In genomic region chr22:26398741-26399153, GRCh38 we compare ENCODE assay signal across 8 cellular contexts. TPM values are rescaled to one million over a fixed set of nuclear protein-coding genes. Genes with fewer than 3 reads are reported as not detected.
A peak's percentile ranks its signal among the peaks of the same experiment; 100 is the strongest.
DNase-seq lines count a peak whose midpoint lies in the region; ATAC-seq and TF ChIP-seq lines count a peak whose summit lies in the region.

No MANE protein-coding gene starts in this region.

- TF ChIP-seq CTCF in chondrocyte (IDR thresholded peaks at IDR 0.05): peak; percentile 92
- peak; percentile 54 for TF ChIP-seq CTCF in liver (IDR thresholded peaks at IDR 0.05; ENCODE audit: low read depth, low read length, missing input control)

- H3K36me3 Mint-ChIP-seq in chondrocyte (ENCODE audit: low read depth): no peaks in the 10 kb centered on the region

- no peaks in the 10 kb centered on the region for H3K4me1 ChIP-seq in liver (ENCODE audit: control insufficient read depth in 4 of 4, insufficient read depth in 4 of 4, low read length in 3 of 4)

- no peak overlapping the region for H3K4me3 ChIP-seq in liver (ENCODE audit: low read depth in 1 of 3, low read length in 3 of 3)

- DNase-seq in NCI-H748 (lab: John Stamatoyannopoulos, UW; ENCODE audit: unreplicated experiment) (peak; percentile 49), NCI-H748 treated with DMSO at 0.1 percent for 48 hours (lab: John Stamatoyannopoulos, UW) (no peak), NCI-H2029 treated with DMSO at 0.1 percent for 48 hours (lab: John Stamatoyannopoulos, UW) (peak; percentile 10), chondrocyte (ENCODE audit: low spot score) (no peak)
- DNase-seq in activated CD4-positive, alpha-beta T cell treated with anti-CD3 and anti-CD28 coated beads for 24 hours (ENCODE audit: low read depth in 2 of 2): peak; percentile 11 to 27
- peak; percentile 12 to 35 (median 17) for DNase-seq in stimulated activated CD4-positive, alpha-beta T cell treated with anti-CD3 and anti-CD28 coated beads, TNF-alpha, amount 100 ng/mL, for 4 hours (ENCODE audit: low read depth in 3 of 3)

- TF ChIP-seq RAD21 in liver (IDR thresholded peaks at IDR 0.05): peak; percentile 80 to 81

- peaks cover 11% of the 10 kb centered on the region for H3K27me3 Mint-ChIP-seq in chondrocyte (ENCODE audit: low read depth)

- no peaks in the 10 kb centered on the region for H3K9me3 Mint-ChIP-seq in chondrocyte (ENCODE audit: low read depth)

- H3K27ac Mint-ChIP-seq in chondrocyte (ENCODE audit: unreplicated experiment): peak overlapping the region; percentile 72

- no peak for ATAC-seq in GM21737 (IDR thresholded peaks at IDR 0.05; ENCODE audit: unreplicated experiment)

- H3K27me3 ChIP-seq in liver (ENCODE audit: control insufficient read depth in 4 of 4, insufficient read depth in 4 of 4, low read length in 3 of 4): peaks cover 0 to 4% (median 0%) of the 10 kb centered on the region in 4 donors

- H3K9me3 ChIP-seq in liver (ENCODE audit: control insufficient read depth in 4 of 4, low read length in 3 of 4): no peaks in the 10 kb centered on the region

- H3K36me3 ChIP-seq in liver (ENCODE audit: control insufficient read depth in 4 of 4, insufficient read depth in 3 of 4, low read depth in 1 of 4, low read length in 3 of 4): no peaks in the 10 kb centered on the region

- no peak overlapping the region for H3K27ac ChIP-seq in liver (ENCODE audit: low read depth in 1 of 2, low read length in 2 of 2)

- no peak overlapping the region for H3K4me3 Mint-ChIP-seq in chondrocyte (ENCODE audit: unreplicated experiment)

- H3K4me1 Mint-ChIP-seq in chondrocyte (ENCODE audit: low read depth): peaks cover 5% of the 10 kb centered on the region

- 32% methylated on average over 3 of the region's 3 CpGs for WGBS in liver

- no peak overlapping the region for H3K9ac ChIP-seq in liver (ENCODE audit: low read depth in 1 of 2, low read length in 2 of 2)

TF ChIP-seq in liver, 16 proteins besides CTCF, POLR2A, EP300 and RAD21:
- TF ChIP-seq HNF4G (IDR thresholded peaks at IDR 0.05) (no peak), TAF1 (conservative IDR thresholded peaks at IDR 0.05) (no peak), FOXA2 (IDR thresholded peaks at IDR 0.05) (no peak), SP1 (IDR thresholded peaks at IDR 0.05) (no peak), JUND (IDR thresholded peaks at IDR 0.05) (no peak), RXRA (IDR thresholded peaks at IDR 0.05) (no peak), NR2F2 (IDR thresholded peaks at IDR 0.05) (no peak), ZBTB33 (IDR thresholded peaks at IDR 0.05) (no peak), MAX (IDR thresholded peaks at IDR 0.05) (no peak), HNF4A (conservative IDR thresholded peaks at IDR 0.05) (no peak), YY1 (IDR thresholded peaks at IDR 0.05) (no peak), FOXA1 (IDR thresholded peaks at IDR 0.05) (no peak), EGR1 (IDR thresholded peaks at IDR 0.05; ENCODE audit: low read depth in 2 of 2) (no peak), GABPA (IDR thresholded peaks at IDR 0.05 in 1 of 2, conservative IDR thresholded peaks at IDR 0.05 in 1 of 2) (no peak), REST (IDR thresholded peaks at IDR 0.05) (no peak)
- TF ChIP-seq, protein P1, sequence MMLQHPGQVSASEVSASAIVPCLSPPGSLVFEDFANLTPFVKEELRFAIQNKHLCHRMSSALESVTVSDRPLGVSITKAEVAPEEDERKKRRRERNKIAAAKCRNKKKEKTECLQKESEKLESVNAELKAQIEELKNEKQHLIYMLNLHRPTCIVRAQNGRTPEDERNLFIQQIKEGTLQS (IDR thresholded peaks at IDR 0.05): no peak

RNA-seq across cellular contexts. Expression of gene ASPHD2, which starts 30.3 kb away (rescaled TPM):
- 5.5 to 6.9 TPM (median 6.8 TPM) in 3 replicates for total RNA-seq in chondrocyte
- under 1 TPM; 0.17 to 0.47 TPM for total RNA-seq in liver
- polyA plus RNA-seq in liver: under 1 TPM; 0.12 to 0.19 TPM

Comparison
In these comparisons a context has a peak if more than half of its experiments do, and no peak if none do; other contexts are left out.
1. DNase-seq: peak in NCI-H748 (single experiment), NCI-H2029 treated with DMSO at 0.1 percent for 48 hours (single experiment), activated CD4-positive, alpha-beta T cell treated with anti-CD3 and anti-CD28 coated beads for 24 hours (2 of 2) and stimulated activated CD4-positive, alpha-beta T cell treated with anti-CD3 and anti-CD28 coated beads, TNF-alpha, amount 100 ng/mL, for 4 hours (3 of 3); none in NCI-H748 treated with DMSO at 0.1 percent for 48 hours (single experiment) and chondrocyte (single experiment).